In genomic region chr2:241656190-241656741, GRCh38 we compare ENCODE assay signal across 26 cellular contexts.
"Had no signal": no experiment of that assay in that cellular context is flagged by ENCODE, and none has a peak within 500 bp of the region (broad histone marks: within the 10 kb centered on the region; RNA-seq: fewer than 3 reads in every experiment).

No MANE protein-coding gene starts in this region.

- H3K4me1 ChIP-seq: gastroesophageal sphincter, left lung, pancreas, psoas muscle, stomach, suprapubic skin, tibial nerve had no signal

- H3K4me1 Mint-ChIP-seq: activated naive CD8-positive, alpha-beta T cell treated with anti-CD3 and anti-CD28 coated beads, Interleukin-2, amount 10 ng/mL, durations not matched to agents 7 days and 5 days; endodermal cell had no signal

- H3K9me3 Mint-ChIP-seq: activated naive CD8-positive, alpha-beta T cell treated with anti-CD3 and anti-CD28 coated beads, Interleukin-2, amount 10 ng/mL, durations not matched to agents 7 days and 5 days; activated T-cell treated with anti-CD3 and anti-CD28 coated beads, Interleukin-2, amount 50 U/mL, for 4 hours; endodermal cell; nephron progenitor cell; stimulated activated effector memory CD8-positive, alpha-beta T cell treated with anti-CD3 and anti-CD28 coated beads, Interleukin-12 subunit alpha, Interleukin-12 subunit beta, amount 100 ng/mL, for 72 hours had no signal

- FAIRE-seq: kidney, pancreas, small intestine, urothelium cell line had no signal

- DNase-seq: activated CD4-positive, alpha-beta T cell treated with anti-CD3 and anti-CD28 coated beads for 1 hour; activated CD4-positive, alpha-beta T cell treated with anti-CD3 and anti-CD28 coated beads, Interleukin-2, amount 50 U/mL, for 1 hour; activated CD8-positive, alpha-beta T cell treated with anti-CD3 and anti-CD28 coated beads, Interleukin-2, amount 10 ng/mL, durations not matched to agents 7 days and 5 days; activated naive CD4-positive, alpha-beta T cell treated with Interleukin-2 at 50 U/mL for 16 hours; activated naive CD8-positive, alpha-beta T cell treated with anti-CD3 and anti-CD28 coated beads, Interleukin-2, amount 10 ng/mL, durations not matched to agents 7 days and 5 days; activated T-cell treated with anti-CD3 and anti-CD28 coated beads, Interleukin-2, amount 50 U/mL, for 4 hours; amygdala; cortex of kidney; endodermal cell; head of caudate nucleus; kidney; mammary epithelial cell; nephron progenitor cell; psoas muscle; small intestine; stimulated activated CD4-positive, alpha-beta T cell treated with anti-CD3 and anti-CD28 coated beads, Interleukin-2, amount 100 ng/mL, for 24 hours; stomach; T-helper 9 cell had no signal

- H3K4me3 Mint-ChIP-seq: activated CD8-positive, alpha-beta T cell treated with anti-CD3 and anti-CD28 coated beads, Interleukin-2, amount 10 ng/mL, durations not matched to agents 7 days and 5 days; activated naive CD8-positive, alpha-beta T cell treated with anti-CD3 and anti-CD28 coated beads, Interleukin-2, amount 10 ng/mL, durations not matched to agents 7 days and 5 days; activated T-cell treated with anti-CD3 and anti-CD28 coated beads, Interleukin-2, amount 50 U/mL, for 4 hours; endodermal cell; nephron progenitor cell; stimulated activated effector memory CD8-positive, alpha-beta T cell treated with anti-CD3 and anti-CD28 coated beads, Interleukin-12 subunit alpha, Interleukin-12 subunit beta, amount 100 ng/mL, for 72 hours had no signal

- H3K27me3 ChIP-seq: gastroesophageal sphincter, left lung, pancreas, stomach, suprapubic skin, tibial nerve had no signal

- ATAC-seq: activated CD8-positive, alpha-beta T cell treated with anti-CD3 and anti-CD28 coated beads, Interleukin-2, amount 10 ng/mL, durations not matched to agents 7 days and 5 days; activated T-cell treated with anti-CD3 and anti-CD28 coated beads, Interleukin-2, amount 50 U/mL, for 4 hours; gastroesophageal sphincter; left lung; pancreas; psoas muscle; sciatic nerve; stimulated activated effector memory CD8-positive, alpha-beta T cell treated with anti-CD3 and anti-CD28 coated beads, Interleukin-12 subunit alpha, Interleukin-12 subunit beta, amount 100 ng/mL, for 72 hours had no signal

- H3K4me3 ChIP-seq: gastroesophageal sphincter, left lung, pancreas, psoas muscle, stomach, suprapubic skin, tibial nerve had no signal

- H3K9me3 ChIP-seq: gastroesophageal sphincter, left lung, pancreas, psoas muscle, stomach, suprapubic skin, tibial nerve had no signal

- H3K27ac Mint-ChIP-seq: activated CD8-positive, alpha-beta T cell treated with anti-CD3 and anti-CD28 coated beads, Interleukin-2, amount 10 ng/mL, durations not matched to agents 7 days and 5 days; activated naive CD8-positive, alpha-beta T cell treated with anti-CD3 and anti-CD28 coated beads, Interleukin-2, amount 10 ng/mL, durations not matched to agents 7 days and 5 days; endodermal cell; stimulated activated effector memory CD8-positive, alpha-beta T cell treated with anti-CD3 and anti-CD28 coated beads, Interleukin-12 subunit alpha, Interleukin-12 subunit beta, amount 100 ng/mL, for 72 hours had no signal

- H3K27ac ChIP-seq: gastroesophageal sphincter, left lung, pancreas, psoas muscle, stomach, suprapubic skin, tibial nerve had no signal

- H3K27me3 Mint-ChIP-seq: activated naive CD8-positive, alpha-beta T cell treated with anti-CD3 and anti-CD28 coated beads, Interleukin-2, amount 10 ng/mL, durations not matched to agents 7 days and 5 days had no signal
